Comparison of ENCODE assay signal across 8 cellular contexts in the genomic region with DNA sequence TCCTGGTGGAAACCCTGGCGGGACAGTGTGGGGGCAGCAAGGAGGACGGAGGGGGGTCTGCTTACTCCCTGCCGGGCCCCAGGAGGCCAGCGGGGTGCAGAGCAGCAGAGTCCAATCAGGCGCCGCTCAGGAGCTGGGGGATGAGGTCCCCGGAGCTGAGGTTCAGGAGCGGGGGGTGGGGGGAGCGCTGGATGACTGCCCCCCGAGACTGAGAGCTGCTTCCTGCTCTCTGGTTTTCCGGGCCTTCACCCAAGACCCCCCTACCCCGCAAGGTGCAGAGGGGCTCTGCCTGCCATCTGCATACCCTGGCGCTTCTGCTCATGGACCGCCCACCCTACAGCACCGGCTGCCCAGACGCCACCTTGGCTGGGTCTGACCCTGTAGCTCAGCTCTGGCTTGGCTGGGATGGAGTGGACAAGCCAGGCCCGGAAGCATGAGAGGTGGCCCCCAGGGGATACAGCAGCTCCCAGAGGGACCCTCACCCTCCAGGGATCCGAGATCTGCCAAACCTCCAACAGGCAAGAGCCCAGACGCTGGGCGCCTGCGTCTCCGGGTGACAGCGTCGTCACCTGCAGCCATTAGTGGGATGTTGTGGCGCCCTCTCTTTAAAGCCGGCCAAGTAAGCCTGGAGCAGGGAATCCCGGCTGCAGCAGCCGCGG. TPM values are rescaled to one million over a fixed set of nuclear protein-coding genes. Genes with fewer than 3 reads are reported as not detected.
A peak's percentile ranks its signal among the peaks of the same experiment; 100 is the strongest.
DNase-seq lines count a peak whose midpoint lies in the region; ATAC-seq and TF ChIP-seq lines count a peak whose summit lies in the region.

No MANE protein-coding gene starts in this region.

- CTCF ChIA-PET in activated CD4-positive, alpha-beta memory T cell treated with anti-CD3 and anti-CD28 coated beads, Interleukin-2, amount 10 ng/mL, durations not matched to agents 7 days and 5 days (lab: Charles Lee) = interaction anchor here (0.5 kb wide), 1 partner anchor 87 kb away, joined by 4 read pairs; no protein-coding TSS in a partner anchor
- CTCF ChIA-PET in HEK293T (lab: Yijun Ruan, JAX) (interaction anchor here (0.7 kb wide), 1 partner anchor 106 kb away, joined by 3 read pairs; no protein-coding TSS in a partner anchor), RWPE1 (lab: Yijun Ruan, JAX) (interaction anchor here (1.0 to 2.9 kb wide), 2 partner anchors 17 to 86 kb away, joined by 3 to 12 read pairs; no protein-coding TSS in a partner anchor)

- H3K27ac Mint-ChIP-seq in activated CD4-positive, alpha-beta memory T cell treated with anti-CD3 and anti-CD28 coated beads, Interleukin-2, amount 10 ng/mL, durations not matched to agents 7 days and 5 days = no peak overlapping the region

- in situ Hi-C loops in gastrocnemius medialis (cut with MboI; ENCODE audit: low sequenced_read_pairs in 4 of 4) = no loop called here

- peak; percentile 45 for DNase-seq in GM20000 (ENCODE audit: low spot score)
- DNase-seq in activated CD4-positive, alpha-beta memory T cell treated with anti-CD3 and anti-CD28 coated beads, Interleukin-2, amount 10 ng/mL, durations not matched to agents 7 days and 5 days = no peak
- DNase-seq in gastrocnemius medialis = no peak
- no peak for DNase-seq in HEK293T (ENCODE audit: extremely low spot score)
- no peak for DNase-seq in RWPE1 (ENCODE audit: low spot score)
- DNase-seq in 8988T = no peak

- peaks cover 9% of the 10 kb centered on the region for H3K27me3 Mint-ChIP-seq in activated CD4-positive, alpha-beta memory T cell treated with anti-CD3 and anti-CD28 coated beads, Interleukin-2, amount 10 ng/mL, durations not matched to agents 7 days and 5 days

- no peaks in the 10 kb centered on the region for H3K4me1 Mint-ChIP-seq in activated CD4-positive, alpha-beta memory T cell treated with anti-CD3 and anti-CD28 coated beads, Interleukin-2, amount 10 ng/mL, durations not matched to agents 7 days and 5 days

- no peaks in the 10 kb centered on the region for H3K36me3 Mint-ChIP-seq in activated CD4-positive, alpha-beta memory T cell treated with anti-CD3 and anti-CD28 coated beads, Interleukin-2, amount 10 ng/mL, durations not matched to agents 7 days and 5 days (ENCODE audit: low read depth)

- H3K9me3 ChIP-seq in iPS-18a (ENCODE audit: control insufficient read depth, low read depth, low read length) = no peaks in the 10 kb centered on the region
- H3K9me3 ChIP-seq in gastrocnemius medialis = no peaks in the 10 kb centered on the region

- H3K9ac ChIP-seq in iPS-18a (ENCODE audit: low read length) = peak overlapping the region; percentile 7

- intact Hi-C loops in gastrocnemius medialis (cut with DNase I; ENCODE audit: low total_unique reads) = no loop called here

- H3K4me1 ChIP-seq in iPS-18a (ENCODE audit: control insufficient read depth, low read depth, low read length) (peaks cover 10% of the 10 kb centered on the region), gastrocnemius medialis (peaks cover 5 to 7% of the 10 kb centered on the region in 2 donors)

- peaks cover 10% of the 10 kb centered on the region for H3K27me3 ChIP-seq in iPS-18a (ENCODE audit: control insufficient read depth, insufficient read depth, low read length)
- H3K27me3 ChIP-seq in gastrocnemius medialis = peaks cover 57 to 77% (median 65%) of the 10 kb centered on the region in 3 donors

- ATAC-seq in gastrocnemius medialis (no peak), GM21423 (IDR thresholded peaks at IDR 0.05; ENCODE audit: unreplicated experiment) (no peak)

- H3K36me3 ChIP-seq in iPS-18a (ENCODE audit: control insufficient read depth, low read depth, low read length) (no peaks in the 10 kb centered on the region), gastrocnemius medialis (no peaks in the 10 kb centered on the region)

- POLR2A ChIA-PET in activated CD4-positive, alpha-beta memory T cell treated with anti-CD3 and anti-CD28 coated beads, Interleukin-2, amount 10 ng/mL, durations not matched to agents 7 days and 5 days (lab: Charles Lee) = no interaction called here
- POLR2A ChIA-PET in HEK293T (lab: Yijun Ruan, JAX) = no interaction called here
- POLR2A ChIA-PET in RWPE1 (lab: Yijun Ruan, JAX; ENCODE audit: low non-redundant PET) = no interaction called here

- TF ChIP-seq CTCF in GM20000 (IDR thresholded peaks at IDR 0.05; ENCODE audit: extremely low read depth, missing control alignments) (no peak), gastrocnemius medialis (IDR thresholded peaks at IDR 0.05 in 4 of 5, conservative IDR thresholded peaks at IDR 0.05 in 1 of 5) (no peak), RWPE1 (conservative IDR thresholded peaks at IDR 0.05; ENCODE audit: low read depth) (no peak)

- TF ChIP-seq POLR2A in gastrocnemius medialis (IDR thresholded peaks at IDR 0.05) = no peak

- H3K4me3 ChIP-seq in iPS-18a (ENCODE audit: low read length) (peak overlapping the region; percentile 68), gastrocnemius medialis (peak overlapping the region in 3 of 4 donors; percentile 11 to 47 (median 41))

- H3K9me3 Mint-ChIP-seq in activated CD4-positive, alpha-beta memory T cell treated with anti-CD3 and anti-CD28 coated beads, Interleukin-2, amount 10 ng/mL, durations not matched to agents 7 days and 5 days = no peaks in the 10 kb centered on the region

- H3K27ac ChIP-seq in iPS-18a (ENCODE audit: low read length) (no peak overlapping the region), gastrocnemius medialis (no peak overlapping the region), RWPE1 (no peak overlapping the region)

- peak overlapping the region; percentile 39 for H3K4me3 Mint-ChIP-seq in activated CD4-positive, alpha-beta memory T cell treated with anti-CD3 and anti-CD28 coated beads, Interleukin-2, amount 10 ng/mL, durations not matched to agents 7 days and 5 days

TF ChIP-seq in HEK293T, 16 proteins besides CTCF, POLR2A, EP300 and RAD21:
- no peak for TF ChIP-seq LEF1 (IDR thresholded peaks at IDR 0.05; ENCODE audit: borderline replicate concordance)
- no peak for TF ChIP-seq BHLHE40 (IDR thresholded peaks at IDR 0.05; ENCODE audit: borderline replicate concordance)
- no peak for TF ChIP-seq FOXM1 (IDR thresholded peaks at IDR 0.05; ENCODE audit: borderline replicate concordance)
- no peak for TF ChIP-seq SP1 (IDR thresholded peaks at IDR 0.05)
- TF ChIP-seq, protein P1, sequence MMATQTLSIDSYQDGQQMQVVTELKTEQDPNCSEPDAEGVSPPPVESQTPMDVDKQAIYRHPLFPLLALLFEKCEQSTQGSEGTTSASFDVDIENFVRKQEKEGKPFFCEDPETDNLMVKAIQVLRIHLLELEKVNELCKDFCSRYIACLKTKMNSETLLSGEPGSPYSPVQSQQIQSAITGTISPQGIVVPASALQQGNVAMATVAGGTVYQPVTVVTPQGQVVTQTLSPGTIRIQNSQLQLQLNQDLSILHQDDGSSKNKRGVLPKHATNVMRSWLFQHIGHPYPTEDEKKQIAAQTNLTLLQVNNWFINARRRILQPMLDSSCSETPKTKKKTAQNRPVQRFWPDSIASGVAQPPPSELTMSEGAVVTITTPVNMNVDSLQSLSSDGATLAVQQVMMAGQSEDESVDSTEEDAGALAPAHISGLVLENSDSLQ (IDR thresholded peaks at IDR 0.05) = no peak
- TF ChIP-seq FOXK2 (IDR thresholded peaks at IDR 0.05) = no peak
- no peak for TF ChIP-seq ARNT (IDR thresholded peaks at IDR 0.05)
- no peak for TF ChIP-seq CTBP1 (IDR thresholded peaks at IDR 0.05; ENCODE audit: borderline replicate concordance)
- TF ChIP-seq SUZ12 (IDR thresholded peaks at IDR 0.05) = no peak
- no peak for TF ChIP-seq HDGF (IDR thresholded peaks at IDR 0.05; ENCODE audit: borderline replicate concordance)

RNA-seq across cellular contexts. Expression of a gene that starts 0.9 kb away (rescaled TPM):
- 1 to 10 TPM in 1 of 2 experiments, under 1 TPM in 1; 0.55 to 1.2 TPM for total RNA-seq in activated CD4-positive, alpha-beta memory T cell treated with anti-CD3 and anti-CD28 coated beads, Interleukin-2, amount 10 ng/mL, durations not matched to agents 7 days and 5 days
- under 1 TPM in 2 of 4 donors, not detected in 2; 0.04 to 0.13 TPM for total RNA-seq in gastrocnemius medialis
